ENCODE assay signal across 9 cellular contexts in the genomic region with DNA sequence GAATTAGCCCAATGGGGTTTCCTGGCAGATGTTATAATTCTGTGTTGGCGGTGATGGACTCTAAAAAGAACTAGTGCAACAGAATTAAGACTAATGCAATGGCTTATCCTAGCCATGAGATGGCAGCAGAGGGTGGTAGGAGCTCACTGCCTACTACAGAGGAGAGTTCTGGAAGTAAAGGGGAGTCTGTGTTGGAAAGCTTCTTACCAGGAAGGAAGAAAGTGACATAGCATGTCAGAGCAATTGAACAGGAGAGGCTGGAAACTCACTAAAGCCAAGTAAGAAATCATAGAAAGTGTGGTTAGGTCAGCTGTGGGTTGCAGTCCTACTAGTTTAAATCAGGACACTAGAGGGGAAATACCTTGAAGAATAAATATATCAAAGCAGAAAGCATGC. TPM values are rescaled to one million over a fixed set of nuclear protein-coding genes. Genes with fewer than 3 reads are reported as not detected.
DNase-seq lines count a peak whose midpoint lies in the region; ATAC-seq and TF ChIP-seq lines count a peak whose summit lies in the region.
"Had no signal": no experiment of that assay in that cellular context is flagged by ENCODE, and none has a peak within 500 bp of the region (broad histone marks: within the 10 kb centered on the region; RNA-seq: fewer than 3 reads in every experiment).

No MANE protein-coding gene starts in this region.

- no TSS peak for BruUV-seq in Caco-2 (replicated peaks; lab: Mats Ljungman, UMichigan)

- H3K4me3 Mint-ChIP-seq in Caco-2 (ENCODE audit: unreplicated experiment) = no peak overlapping the region
- no peak overlapping the region for H3K4me3 Mint-ChIP-seq in activated T-helper 1 cell treated with anti-CD3 and anti-CD28 coated beads, Interleukin-12 subunit alpha, Interleukin-12 subunit beta, Interleukin-2, Interleukin-4 antibody, amounts not matched to agents 30 ng/mL and 10 ng/mL and 1 ng/mL, durations not matched to agents 14 hours and 24 hours and 36 hours

- no peak overlapping the region for H3K27ac Mint-ChIP-seq in Caco-2 (ENCODE audit: unreplicated experiment)
- H3K27ac Mint-ChIP-seq in activated T-helper 1 cell treated with anti-CD3 and anti-CD28 coated beads, Interleukin-12 subunit alpha, Interleukin-12 subunit beta, Interleukin-2, Interleukin-4 antibody, amounts not matched to agents 30 ng/mL and 10 ng/mL and 1 ng/mL, durations not matched to agents 14 hours and 24 hours and 36 hours = peak overlapping the region; percentile 31

- TF ChIP-seq CTCF in Caco-2 (IDR thresholded peaks at IDR 0.05; ENCODE audit: insufficient read depth in 1 of 2, low read depth in 1 of 2, low read length in 1 of 2, severe bottlenecking in 1 of 2, unreplicated experiment in 1 of 2) = peak; percentile 36 to 49

- POLR2A ChIA-PET in Caco-2 (lab: Charles Lee) = no interaction called here

- H3K9me3 Mint-ChIP-seq in Caco-2 (ENCODE audit: unreplicated experiment) = no peaks in the 10 kb centered on the region
- H3K9me3 Mint-ChIP-seq in activated T-helper 1 cell treated with anti-CD3 and anti-CD28 coated beads, Interleukin-12 subunit alpha, Interleukin-12 subunit beta, Interleukin-2, Interleukin-4 antibody, amounts not matched to agents 30 ng/mL and 10 ng/mL and 1 ng/mL, durations not matched to agents 14 hours and 24 hours and 36 hours = no peaks in the 10 kb centered on the region

- no peak overlapping the region for H3K4me3 ChIP-seq in Caco-2 (ENCODE audit: low read depth, low read length)

- no peaks in the 10 kb centered on the region for H3K4me1 Mint-ChIP-seq in Caco-2 (ENCODE audit: low read depth, unreplicated experiment)
- H3K4me1 Mint-ChIP-seq in activated T-helper 1 cell treated with anti-CD3 and anti-CD28 coated beads, Interleukin-12 subunit alpha, Interleukin-12 subunit beta, Interleukin-2, Interleukin-4 antibody, amounts not matched to agents 30 ng/mL and 10 ng/mL and 1 ng/mL, durations not matched to agents 14 hours and 24 hours and 36 hours (ENCODE audit: low read depth) = peaks cover 6% of the 10 kb centered on the region

- no peaks in the 10 kb centered on the region for H3K36me3 Mint-ChIP-seq in Caco-2 (ENCODE audit: insufficient read depth, unreplicated experiment)
- H3K36me3 Mint-ChIP-seq in activated T-helper 1 cell treated with anti-CD3 and anti-CD28 coated beads, Interleukin-12 subunit alpha, Interleukin-12 subunit beta, Interleukin-2, Interleukin-4 antibody, amounts not matched to agents 30 ng/mL and 10 ng/mL and 1 ng/mL, durations not matched to agents 14 hours and 24 hours and 36 hours (ENCODE audit: low read depth) = no peaks in the 10 kb centered on the region

- no peaks in the 10 kb centered on the region for H3K9me3 ChIP-seq in Caco-2

- DNase-seq in Caco-2 = peak; percentile 34 to 36
- peak; percentile 42 for DNase-seq in NCI-H1436 (lab: John Stamatoyannopoulos, UW)
- DNase-seq in activated T-helper 1 cell treated with anti-CD3 and anti-CD28 coated beads, Interleukin-12 subunit alpha, Interleukin-12 subunit beta, Interleukin-2, Interleukin-4 antibody, amounts not matched to agents 30 ng/mL and 10 ng/mL and 1 ng/mL, durations not matched to agents 14 hours and 24 hours and 36 hours (ENCODE audit: low spot score) = no peak
- DNase-seq in head of caudate nucleus = peak in 32 of 42 donors; percentile 3 to 65 (median 28)
- peak; percentile 64 for DNase-seq in renal cortical epithelial cell (ENCODE audit: low read depth)
- DNase-seq in COR-L47 (lab: John Stamatoyannopoulos, UW) = no peak

- no peaks in the 10 kb centered on the region for H3K4me1 ChIP-seq in Caco-2

- no peaks in the 10 kb centered on the region for H3K27me3 ChIP-seq in Caco-2 (replicated peaks; ENCODE audit: control insufficient read depth, insufficient read depth, low read length)

- CTCF ChIA-PET in Caco-2 (lab: Charles Lee) = interaction anchor here (0.5 to 1.0 kb wide), 2 partner anchors 37 to 157 kb away, joined by 3 to 4 read pairs; no protein-coding TSS in a partner anchor

- ATAC-seq in GM18517 (IDR thresholded peaks at IDR 0.05; ENCODE audit: unreplicated experiment) (peak; percentile 83), HG02884 (IDR thresholded peaks at IDR 0.05; ENCODE audit: unreplicated experiment) (peak; percentile 64)

- no peaks in the 10 kb centered on the region for H3K27me3 Mint-ChIP-seq in Caco-2 (ENCODE audit: insufficient read depth, unreplicated experiment)
- H3K27me3 Mint-ChIP-seq in activated T-helper 1 cell treated with anti-CD3 and anti-CD28 coated beads, Interleukin-12 subunit alpha, Interleukin-12 subunit beta, Interleukin-2, Interleukin-4 antibody, amounts not matched to agents 30 ng/mL and 10 ng/mL and 1 ng/mL, durations not matched to agents 14 hours and 24 hours and 36 hours (ENCODE audit: insufficient read depth) = no peaks in the 10 kb centered on the region

- intact Hi-C loops in Caco-2 (cut with micrococcal nuclease; ENCODE audit: unreplicated experiment) (loop anchor here (1.0 to 2.0 kb wide), 3 partner anchors 175 to 773 kb away; no protein-coding TSS in a partner anchor), head of caudate nucleus (cut with DNase I) (loop anchor here (5.0 kb wide), 1 partner anchor 773 kb away; no protein-coding TSS in a partner anchor)
- intact Hi-C loops in activated T-helper 1 cell treated with anti-CD3 and anti-CD28 coated beads, Interleukin-12 subunit alpha, Interleukin-12 subunit beta, Interleukin-2, Interleukin-4 antibody, amounts not matched to agents 30 ng/mL and 10 ng/mL and 1 ng/mL, durations not matched to agents 14 hours and 24 hours and 36 hours (cut with micrococcal nuclease) = no loop called here

- no peaks in the 10 kb centered on the region for H3K36me3 ChIP-seq in Caco-2 (ENCODE audit: control insufficient read depth, insufficient read depth, low read length)

RNA-seq across cellular contexts. Expression of gene TRPC5OS, which starts 6.3 kb away (rescaled TPM):
- total RNA-seq in Caco-2 (2022) (not detected in 2 replicates), renal cortical epithelial cell (not detected in 2 replicates)
- total RNA-seq in activated T-helper 1 cell treated with anti-CD3 and anti-CD28 coated beads, Interleukin-12 subunit alpha, Interleukin-12 subunit beta, Interleukin-2, Interleukin-4 antibody, amounts not matched to agents 30 ng/mL and 10 ng/mL and 1 ng/mL, durations not matched to agents 14 hours and 24 hours and 36 hours = not detected in 2 replicates
- total RNA-seq: activated CD8-positive, alpha-beta memory T cell treated with anti-CD3 and anti-CD28 coated beads for 36 hours had no signal

Comparison
In these comparisons a context has a peak if more than half of its experiments do, and no peak if none do; other contexts are left out.
1. DNase-seq: peak in Caco-2 (2 of 2), NCI-H1436 (single experiment), head of caudate nucleus (32 of 42) and renal cortical epithelial cell (single experiment); none in activated T-helper 1 cell treated with anti-CD3 and anti-CD28 coated beads, Interleukin-12 subunit alpha, Interleukin-12 subunit beta, Interleukin-2, Interleukin-4 antibody, amounts not matched to agents 30 ng/mL and 10 ng/mL and 1 ng/mL, durations not matched to agents 14 hours and 24 hours and 36 hours (single experiment) and COR-L47 (single experiment).